In the genomic region with DNA sequence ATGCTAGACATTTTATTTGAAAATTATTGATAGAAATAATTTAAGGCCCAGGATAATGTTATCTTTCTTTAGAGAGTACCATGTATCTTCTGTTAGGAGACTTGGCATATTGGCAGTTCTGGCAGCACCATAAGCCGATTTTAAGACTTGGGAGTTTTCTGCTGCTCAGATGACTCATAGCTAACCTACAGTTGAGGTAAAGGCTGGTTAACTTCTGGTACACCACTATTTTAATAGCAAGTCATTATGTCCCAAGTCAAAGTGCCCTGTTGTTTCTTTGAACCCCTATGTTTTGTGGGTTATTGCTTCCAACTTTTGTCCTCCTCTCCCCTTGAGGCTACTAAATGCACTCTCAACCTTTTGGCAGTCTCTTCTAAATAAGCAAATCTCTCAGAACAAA, we compare ENCODE assay signal across 24 cellular contexts. TPM values are rescaled to one million over a fixed set of nuclear protein-coding genes. Genes with fewer than 3 reads are reported as not detected.
DNase-seq lines count a peak whose midpoint lies in the region; ATAC-seq, FAIRE-seq and TF ChIP-seq lines count a peak whose summit lies in the region.
"Had no signal": no experiment of that assay in that cellular context is flagged by ENCODE, and none has a peak within 500 bp of the region (broad histone marks: within the 10 kb centered on the region; RNA-seq: fewer than 3 reads in every experiment).

No MANE protein-coding gene starts in this region.

- no peak overlapping the region for H3K4me3 ChIP-seq in bronchial epithelial cell (ENCODE audit: low read depth, low read length)
- H3K4me3 ChIP-seq: heart right ventricle, lung, SK-N-MC, suprapubic skin, vagina had no signal

- no peak for DNase-seq in GM12892 (ENCODE audit: insufficient read length)
- peak; percentile 20 for DNase-seq in bronchial epithelial cell (ENCODE audit: low read depth)
- no peak for DNase-seq in activated CD8-positive, alpha-beta T cell treated with anti-CD3 and anti-CD28 coated beads for 36 hours
- no peak for DNase-seq in amniotic stem cell (lab: John Stamatoyannopoulos, UW)
- no peak for DNase-seq in COLO829 (ENCODE audit: low spot score)
- no peak for DNase-seq in KBM-7
- DNase-seq: activated CD4-positive, CD25-positive, alpha-beta regulatory T cell; activated T-cell treated with anti-CD3 and anti-CD28 coated beads, Interleukin-2, amount 50 U/mL, for 48 hours; effector memory CD4-positive, alpha-beta T cell; heart right ventricle; immature natural killer cell; IMR-90; NCI-H1694 treated with DMSO at 0.1 percent for 48 hours; NCI-H226; NK-92 treated with Interleukin-12 subunit alpha and Interleukin-12 subunit beta, amount 100 ng/mL, for 24 hours; right cardiac atrium had no signal

- no peak for TF ChIP-seq CTCF in bronchial epithelial cell (IDR thresholded peaks at IDR 0.05; ENCODE audit: insufficient read depth, low read length, severe bottlenecking)
- no peak for TF ChIP-seq CTCF in activated CD8-positive, alpha-beta T cell treated with anti-CD3 and anti-CD28 coated beads for 36 hours (IDR thresholded peaks at IDR 0.05)

- H3K9me3 Mint-ChIP-seq in activated CD8-positive, alpha-beta T cell treated with anti-CD3 and anti-CD28 coated beads for 36 hours = no peaks in the 10 kb centered on the region
- H3K9me3 Mint-ChIP-seq: activated naive CD4-positive, alpha-beta T cell treated with anti-CD3 and anti-CD28 coated beads, Interleukin-2, amount 50 U/mL, for 24 hours; immature natural killer cell had no signal

- H3K36me3 Mint-ChIP-seq in activated CD8-positive, alpha-beta T cell treated with anti-CD3 and anti-CD28 coated beads for 36 hours (ENCODE audit: low read depth) = no peaks in the 10 kb centered on the region
- H3K36me3 Mint-ChIP-seq: activated naive CD4-positive, alpha-beta T cell treated with anti-CD3 and anti-CD28 coated beads, Interleukin-2, amount 50 U/mL, for 24 hours; CD14-positive monocyte; immature natural killer cell had no signal

- no peak overlapping the region for H3K27ac Mint-ChIP-seq in activated CD8-positive, alpha-beta T cell treated with anti-CD3 and anti-CD28 coated beads for 36 hours
- H3K27ac Mint-ChIP-seq: activated naive CD4-positive, alpha-beta T cell treated with anti-CD3 and anti-CD28 coated beads, Interleukin-2, amount 50 U/mL, for 24 hours; CD14-positive monocyte; immature natural killer cell had no signal

- H3K4me3 Mint-ChIP-seq in activated CD8-positive, alpha-beta T cell treated with anti-CD3 and anti-CD28 coated beads for 36 hours = no peak overlapping the region
- H3K4me3 Mint-ChIP-seq: activated naive CD4-positive, alpha-beta T cell treated with anti-CD3 and anti-CD28 coated beads, Interleukin-2, amount 50 U/mL, for 24 hours; CD14-positive monocyte; immature natural killer cell had no signal

- FAIRE-seq in GM12892 (lab: Jason Lieb, UNC) (peak; percentile 80), bronchial epithelial cell (lab: Jason Lieb, UNC) (no peak)

- intact Hi-C loops in activated CD8-positive, alpha-beta T cell treated with anti-CD3 and anti-CD28 coated beads for 36 hours (cut with micrococcal nuclease) = no loop called here

- H3K4me1 Mint-ChIP-seq in activated CD8-positive, alpha-beta T cell treated with anti-CD3 and anti-CD28 coated beads for 36 hours (ENCODE audit: low read depth) = no peaks in the 10 kb centered on the region
- H3K4me1 Mint-ChIP-seq: activated naive CD4-positive, alpha-beta T cell treated with anti-CD3 and anti-CD28 coated beads, Interleukin-2, amount 50 U/mL, for 24 hours; CD14-positive monocyte; immature natural killer cell had no signal

- in situ Hi-C loops in KBM-7 (cut with MboI; ENCODE audit: low pct_unique_long_range_greater_than_20kb, low sequenced_read_pairs) = loop anchor here (25.0 kb wide), 1 partner anchor 231 kb away; no protein-coding TSS in a partner anchor

- no peaks in the 10 kb centered on the region for H3K36me3 ChIP-seq in bronchial epithelial cell (ENCODE audit: control insufficient read depth, insufficient read depth, low read length)
- H3K36me3 ChIP-seq: heart right ventricle, suprapubic skin, vagina had no signal

- POLR2A ChIA-PET in activated CD8-positive, alpha-beta T cell treated with anti-CD3 and anti-CD28 coated beads for 36 hours (lab: Charles Lee) = no interaction called here

- H3K27me3 ChIP-seq in bronchial epithelial cell (ENCODE audit: control insufficient read depth, insufficient read depth, low read length) = no peaks in the 10 kb centered on the region
- H3K27me3 ChIP-seq: vagina had no signal

- H3K27me3 Mint-ChIP-seq in activated CD8-positive, alpha-beta T cell treated with anti-CD3 and anti-CD28 coated beads for 36 hours = peaks cover 13% of the 10 kb centered on the region

- ATAC-seq in GM21360 (IDR thresholded peaks at IDR 0.05; ENCODE audit: unreplicated experiment) (peak; percentile 70), HG03342 (IDR thresholded peaks at IDR 0.05; ENCODE audit: unreplicated experiment) (peak; percentile 84)
- no peak for ATAC-seq in activated CD8-positive, alpha-beta T cell treated with anti-CD3 and anti-CD28 coated beads for 36 hours
- ATAC-seq: heart right ventricle, right cardiac atrium had no signal

- CTCF ChIA-PET in activated CD8-positive, alpha-beta T cell treated with anti-CD3 and anti-CD28 coated beads for 36 hours (lab: Charles Lee) = no interaction called here

- no peak for TF ChIP-seq POLR2A in GM12892 (IDR thresholded peaks at IDR 0.05; ENCODE audit: low read depth, low read length)

RNA-seq across cellular contexts. Expression of a gene that starts 25.2 kb away (rescaled TPM):
- polyA plus RNA-seq in GM12892 (2012; ENCODE audit: missing spikeins) = 7.2 TPM
- 0.13 and 0.53 TPM in 2 replicates for total RNA-seq in bronchial epithelial cell
- not detected for total RNA-seq in activated CD8-positive, alpha-beta T cell treated with anti-CD3 and anti-CD28 coated beads for 36 hours
- polyA plus RNA-seq: CD14-positive monocyte, immature natural killer cell had no signal
